ENCODE assay signal across 1 cellular context in genomic region chr17:39668141-39668924, GRCh38.
TF ChIP-seq lines count a peak whose summit lies in the region.

TSS of gene PNMT (plus strand) at chr17:39668453. CDS start at chr17:39668476, 23 bp downstream.

TF ChIP-seq in HepG2, 621 proteins besides CTCF, POLR2A, EP300 and RAD21 (continued from another document and continues in another):
- TF ChIP-seq GFI1 (CRISPR knock-in tag; IDR thresholded peaks at IDR 0.05; ENCODE audit: borderline replicate concordance), result no peak
- 0 out of 2 replicates have a peak, but pooled peaks have one; percentile 61 for TF ChIP-seq ZNF138 (CRISPR knock-in tag; IDR thresholded peaks at IDR 0.05; ENCODE audit: low read depth)
- TF ChIP-seq SP2 (CRISPR knock-in tag; IDR thresholded peaks at IDR 0.05), result no peak
- TF ChIP-seq ZSCAN30 (CRISPR knock-in tag; IDR thresholded peaks at IDR 0.05), result no peak
- peak; percentile 59; the same call in 1 of the 2 replicates for TF ChIP-seq GLI4 (CRISPR knock-in tag; IDR thresholded peaks at IDR 0.05; ENCODE audit: borderline replicate concordance)
- TF ChIP-seq HINFP (CRISPR knock-in tag; IDR thresholded peaks at IDR 0.05; ENCODE audit: low read depth), result 0 out of 2 replicates have a peak, but pooled peaks have one; percentile 48
- peak; percentile 80; the same call in 1 of the 2 replicates for TF ChIP-seq ZFP90 (CRISPR knock-in tag; IDR thresholded peaks at IDR 0.05; ENCODE audit: borderline replicate concordance)
- no peak for TF ChIP-seq FOXO4 (CRISPR knock-in tag; conservative IDR thresholded peaks at IDR 0.05)
- no peak for TF ChIP-seq MZF1 (CRISPR knock-in tag; IDR thresholded peaks at IDR 0.05; ENCODE audit: borderline replicate concordance)
- 0 out of 2 replicates have a peak, but pooled peaks have one; percentile 43 for TF ChIP-seq ZNF850 (CRISPR knock-in tag; conservative IDR thresholded peaks at IDR 0.05)
- TF ChIP-seq ZBTB34 (CRISPR knock-in tag; IDR thresholded peaks at IDR 0.05), result no peak
- no peak for TF ChIP-seq ELF4 (CRISPR knock-in tag; IDR thresholded peaks at IDR 0.05; ENCODE audit: borderline replicate concordance)
- TF ChIP-seq ELF1 (CRISPR knock-in tag; IDR thresholded peaks at IDR 0.05), result 0 out of 2 replicates have a peak, but pooled peaks have one; percentile 25
- TF ChIP-seq RFXAP (CRISPR knock-in tag; IDR thresholded peaks at IDR 0.05; ENCODE audit: borderline replicate concordance), result peak; percentile 58; the same call in 1 of the 2 replicates
- TF ChIP-seq HIC2 (CRISPR knock-in tag; IDR thresholded peaks at IDR 0.05; ENCODE audit: low read depth), result no peak; the same call in 1 of the 2 replicates
- TF ChIP-seq CENPBD1 (CRISPR knock-in tag; IDR thresholded peaks at IDR 0.05; ENCODE audit: borderline replicate concordance, low read depth), result no peak
- peak; percentile 53; the same call in 1 of the 2 replicates for TF ChIP-seq MLX (CRISPR knock-in tag; IDR thresholded peaks at IDR 0.05)
- no peak for TF ChIP-seq CREB3 (CRISPR knock-in tag; IDR thresholded peaks at IDR 0.05)
- no peak for TF ChIP-seq TERF1 (CRISPR knock-in tag; IDR thresholded peaks at IDR 0.05)
- no peak for TF ChIP-seq RNF219 (CRISPR knock-in tag; IDR thresholded peaks at IDR 0.05)
- TF ChIP-seq ZNF841 (CRISPR knock-in tag; IDR thresholded peaks at IDR 0.05; ENCODE audit: borderline replicate concordance), result no peak
- 0 out of 2 replicates have a peak, but pooled peaks have one; percentile 30 for TF ChIP-seq ZNF639 (CRISPR knock-in tag; conservative IDR thresholded peaks at IDR 0.05)
- no peak for TF ChIP-seq ATM (IDR thresholded peaks at IDR 0.05; ENCODE audit: borderline replicate concordance)
- TF ChIP-seq ZFP1 (CRISPR knock-in tag; IDR thresholded peaks at IDR 0.05), result no peak
- 0 out of 2 replicates have a peak, but pooled peaks have one; percentile 19 for TF ChIP-seq ATF3 (CRISPR knock-in tag; IDR thresholded peaks at IDR 0.05)
- peak; percentile 54 for TF ChIP-seq FOXA3 (CRISPR knock-in tag; IDR thresholded peaks at IDR 0.05)
- TF ChIP-seq TRAFD1 (CRISPR knock-in tag; IDR thresholded peaks at IDR 0.05; ENCODE audit: borderline replicate concordance), result no peak
- peak; percentile 77; the same call in 1 of the 2 replicates for TF ChIP-seq YEATS2 (CRISPR knock-in tag; IDR thresholded peaks at IDR 0.05; ENCODE audit: borderline replicate concordance)
- TF ChIP-seq NFRKB (IDR thresholded peaks at IDR 0.05), result no peak
- TF ChIP-seq ZNF614 (CRISPR knock-in tag; IDR thresholded peaks at IDR 0.05; ENCODE audit: borderline replicate concordance), result peak; percentile 77; the same call in 1 of the 2 replicates
- TF ChIP-seq POLR2G (IDR thresholded peaks at IDR 0.05; ENCODE audit: low read depth, low read length), result no peak
- no peak for TF ChIP-seq ZNF619 (CRISPR knock-in tag; IDR thresholded peaks at IDR 0.05)
- peak; percentile 48; the same call in 1 of the 2 replicates for TF ChIP-seq ZNF337 (CRISPR knock-in tag; IDR thresholded peaks at IDR 0.05; ENCODE audit: borderline replicate concordance, low read depth)
- TF ChIP-seq CCDC6 (CRISPR knock-in tag; IDR thresholded peaks at IDR 0.05), result peak; percentile 82; the same call in 1 of the 2 replicates
- TF ChIP-seq ZNF430 (CRISPR knock-in tag; IDR thresholded peaks at IDR 0.05), result no peak
- no peak for TF ChIP-seq ATF1 (CRISPR knock-in tag; IDR thresholded peaks at IDR 0.05)
- TF ChIP-seq ZNF704 (CRISPR knock-in tag; IDR thresholded peaks at IDR 0.05; ENCODE audit: borderline replicate concordance), result no peak; the same call in 1 of the 2 replicates
- peak; percentile 58; the same call in 1 of the 2 replicates for TF ChIP-seq ETV5 (CRISPR knock-in tag; IDR thresholded peaks at IDR 0.05; ENCODE audit: borderline replicate concordance)
- TF ChIP-seq ZNF121 (CRISPR knock-in tag; IDR thresholded peaks at IDR 0.05), result peak; percentile 47; the same call in 1 of the 2 replicates
- TF ChIP-seq TBL1XR1 (IDR thresholded peaks at IDR 0.05; ENCODE audit: borderline replicate concordance, low read length, partially characterized antibody), result no peak
- TF ChIP-seq ZSCAN20 (CRISPR knock-in tag; IDR thresholded peaks at IDR 0.05; ENCODE audit: borderline replicate concordance), result no peak
- TF ChIP-seq ZSCAN31 (CRISPR knock-in tag; IDR thresholded peaks at IDR 0.05; ENCODE audit: low read depth), result peak; percentile 92
- no peak for TF ChIP-seq ZNF414 (CRISPR knock-in tag; IDR thresholded peaks at IDR 0.05)
- TF ChIP-seq NFKB2 (CRISPR knock-in tag; IDR thresholded peaks at IDR 0.05; ENCODE audit: borderline replicate concordance), result peak; percentile 67; the same call in 1 of the 2 replicates
- TF ChIP-seq HIVEP1 (CRISPR knock-in tag; IDR thresholded peaks at IDR 0.05), result no peak
